1 cellular context compared by ENCODE assay signal in the genomic region with DNA sequence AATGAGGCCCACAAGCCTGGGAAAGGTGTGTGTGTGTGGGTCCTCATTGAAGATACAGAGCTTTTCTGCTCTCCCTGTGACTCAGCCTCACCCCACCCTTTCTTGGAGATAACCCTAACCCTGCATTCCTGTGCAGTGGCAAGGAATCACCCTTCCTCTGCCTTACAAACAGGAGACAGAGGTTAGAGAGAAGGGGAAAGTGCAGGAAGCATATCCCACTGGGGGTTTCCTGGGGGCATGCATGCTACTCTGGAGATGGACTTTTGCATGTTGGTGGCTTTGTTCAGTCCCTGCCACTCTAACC.
TF ChIP-seq lines count a peak whose summit lies in the region.

No MANE protein-coding gene starts in this region.

TF ChIP-seq in SK-N-SH treated with all-trans-retinoic acid at 6 μM for 48 hours, 23 proteins besides CTCF, POLR2A, EP300 and RAD21 (continued from another document):
- TF ChIP-seq TCF4 (CRISPR knock-in tag; IDR thresholded peaks at IDR 0.05; ENCODE audit: borderline replicate concordance) (no peak), SNAI2 (CRISPR knock-in tag; IDR thresholded peaks at IDR 0.05) (no peak), CSRNP3 (CRISPR knock-in tag; IDR thresholded peaks at IDR 0.05) (no peak), ZFP30 (CRISPR knock-in tag; IDR thresholded peaks at IDR 0.05) (no peak), ARNTL (CRISPR knock-in tag; IDR thresholded peaks at IDR 0.05; ENCODE audit: borderline replicate concordance, low read depth) (no peak), CREB5 (CRISPR knock-in tag; IDR thresholded peaks at IDR 0.05; ENCODE audit: low read depth) (no peak), ESRRG (CRISPR knock-in tag; IDR thresholded peaks at IDR 0.05) (no peak), ZC3H10 (CRISPR knock-in tag; IDR thresholded peaks at IDR 0.05) (no peak), GLIS3 (CRISPR knock-in tag; IDR thresholded peaks at IDR 0.05) (no peak), ISL1 (CRISPR knock-in tag; IDR thresholded peaks at IDR 0.05) (no peak)
- TF ChIP-seq, protein P1, sequence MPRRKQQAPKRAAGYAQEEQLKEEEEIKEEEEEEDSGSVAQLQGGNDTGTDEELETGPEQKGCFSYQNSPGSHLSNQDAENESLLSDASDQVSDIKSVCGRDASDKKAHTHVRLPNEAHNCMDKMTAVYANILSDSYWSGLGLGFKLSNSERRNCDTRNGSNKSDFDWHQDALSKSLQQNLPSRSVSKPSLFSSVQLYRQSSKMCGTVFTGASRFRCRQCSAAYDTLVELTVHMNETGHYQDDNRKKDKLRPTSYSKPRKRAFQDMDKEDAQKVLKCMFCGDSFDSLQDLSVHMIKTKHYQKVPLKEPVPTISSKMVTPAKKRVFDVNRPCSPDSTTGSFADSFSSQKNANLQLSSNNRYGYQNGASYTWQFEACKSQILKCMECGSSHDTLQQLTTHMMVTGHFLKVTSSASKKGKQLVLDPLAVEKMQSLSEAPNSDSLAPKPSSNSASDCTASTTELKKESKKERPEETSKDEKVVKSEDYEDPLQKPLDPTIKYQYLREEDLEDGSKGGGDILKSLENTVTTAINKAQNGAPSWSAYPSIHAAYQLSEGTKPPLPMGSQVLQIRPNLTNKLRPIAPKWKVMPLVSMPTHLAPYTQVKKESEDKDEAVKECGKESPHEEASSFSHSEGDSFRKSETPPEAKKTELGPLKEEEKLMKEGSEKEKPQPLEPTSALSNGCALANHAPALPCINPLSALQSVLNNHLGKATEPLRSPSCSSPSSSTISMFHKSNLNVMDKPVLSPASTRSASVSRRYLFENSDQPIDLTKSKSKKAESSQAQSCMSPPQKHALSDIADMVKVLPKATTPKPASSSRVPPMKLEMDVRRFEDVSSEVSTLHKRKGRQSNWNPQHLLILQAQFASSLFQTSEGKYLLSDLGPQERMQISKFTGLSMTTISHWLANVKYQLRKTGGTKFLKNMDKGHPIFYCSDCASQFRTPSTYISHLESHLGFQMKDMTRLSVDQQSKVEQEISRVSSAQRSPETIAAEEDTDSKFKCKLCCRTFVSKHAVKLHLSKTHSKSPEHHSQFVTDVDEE (CRISPR knock-in tag; IDR thresholded peaks at IDR 0.05) = no peak
- TF ChIP-seq, protein P2, sequence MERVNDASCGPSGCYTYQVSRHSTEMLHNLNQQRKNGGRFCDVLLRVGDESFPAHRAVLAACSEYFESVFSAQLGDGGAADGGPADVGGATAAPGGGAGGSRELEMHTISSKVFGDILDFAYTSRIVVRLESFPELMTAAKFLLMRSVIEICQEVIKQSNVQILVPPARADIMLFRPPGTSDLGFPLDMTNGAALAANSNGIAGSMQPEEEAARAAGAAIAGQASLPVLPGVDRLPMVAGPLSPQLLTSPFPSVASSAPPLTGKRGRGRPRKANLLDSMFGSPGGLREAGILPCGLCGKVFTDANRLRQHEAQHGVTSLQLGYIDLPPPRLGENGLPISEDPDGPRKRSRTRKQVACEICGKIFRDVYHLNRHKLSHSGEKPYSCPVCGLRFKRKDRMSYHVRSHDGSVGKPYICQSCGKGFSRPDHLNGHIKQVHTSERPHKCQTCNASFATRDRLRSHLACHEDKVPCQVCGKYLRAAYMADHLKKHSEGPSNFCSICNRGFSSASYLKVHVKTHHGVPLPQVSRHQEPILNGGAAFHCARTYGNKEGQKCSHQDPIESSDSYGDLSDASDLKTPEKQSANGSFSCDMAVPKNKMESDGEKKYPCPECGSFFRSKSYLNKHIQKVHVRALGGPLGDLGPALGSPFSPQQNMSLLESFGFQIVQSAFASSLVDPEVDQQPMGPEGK (CRISPR knock-in tag; IDR thresholded peaks at IDR 0.05; ENCODE audit: borderline replicate concordance) = no peak
TF ChIP-seq in SK-N-SH treated with all-trans-retinoic acid at 6 μM for 48 hours: peak in this region for 0.
